ENCODE assay signal across 4 cellular contexts in the genomic region with DNA sequence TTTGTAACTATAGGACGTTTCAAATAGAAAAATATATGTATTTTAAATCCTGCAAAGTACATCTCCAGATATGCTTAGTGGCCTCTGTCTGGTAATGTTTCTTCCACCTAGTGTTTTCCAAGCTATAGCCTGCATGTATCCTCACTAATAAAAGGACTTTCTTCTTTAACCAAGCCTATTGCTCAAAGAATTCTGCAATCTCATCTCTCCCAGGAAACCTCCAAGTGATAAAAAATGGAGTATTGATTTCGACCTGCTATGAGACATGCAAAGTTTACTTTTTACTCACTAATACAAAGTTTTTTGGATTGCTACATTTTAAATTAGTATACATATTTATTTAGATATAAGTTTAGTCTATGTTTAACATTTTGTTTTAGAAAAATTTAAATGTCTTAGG.
A peak's percentile ranks its signal among the peaks of the same experiment; 100 is the strongest.
TF ChIP-seq lines count a peak whose summit lies in the region.

No MANE protein-coding gene starts in this region.

TF ChIP-seq in SK-N-SH, 30 proteins besides CTCF, POLR2A, EP300 and RAD21:
- no peak for TF ChIP-seq FOXM1 (IDR thresholded peaks at IDR 0.05; ENCODE audit: low read depth)
- TF ChIP-seq CHD2 (IDR thresholded peaks at IDR 0.05; ENCODE audit: low read length, partially characterized antibody), result no peak
- TF ChIP-seq RXRA (IDR thresholded peaks at IDR 0.05; ENCODE audit: borderline replicate concordance, low read depth), result no peak
- TF ChIP-seq RCOR1 (IDR thresholded peaks at IDR 0.05; ENCODE audit: low read length), result no peak
- TF ChIP-seq SIN3A (IDR thresholded peaks at IDR 0.05; ENCODE audit: borderline replicate concordance, low read depth, low read length), result no peak
- TF ChIP-seq POLR2AphosphoS5 (IDR thresholded peaks at IDR 0.05; ENCODE audit: low read depth, low read length), result no peak
- no peak for TF ChIP-seq FOXJ3 (CRISPR knock-in tag; IDR thresholded peaks at IDR 0.05)
- no peak for TF ChIP-seq MEF2A (IDR thresholded peaks at IDR 0.05; ENCODE audit: borderline replicate concordance, low read depth)
- TF ChIP-seq NRF1 (IDR thresholded peaks at IDR 0.05; ENCODE audit: low read depth, low read length), result no peak
- no peak for TF ChIP-seq RFX5 (IDR thresholded peaks at IDR 0.05; ENCODE audit: low read length)
- TF ChIP-seq TEAD4 (IDR thresholded peaks at IDR 0.05; ENCODE audit: borderline replicate concordance, insufficient read depth), result no peak
- TF ChIP-seq, protein P1, sequence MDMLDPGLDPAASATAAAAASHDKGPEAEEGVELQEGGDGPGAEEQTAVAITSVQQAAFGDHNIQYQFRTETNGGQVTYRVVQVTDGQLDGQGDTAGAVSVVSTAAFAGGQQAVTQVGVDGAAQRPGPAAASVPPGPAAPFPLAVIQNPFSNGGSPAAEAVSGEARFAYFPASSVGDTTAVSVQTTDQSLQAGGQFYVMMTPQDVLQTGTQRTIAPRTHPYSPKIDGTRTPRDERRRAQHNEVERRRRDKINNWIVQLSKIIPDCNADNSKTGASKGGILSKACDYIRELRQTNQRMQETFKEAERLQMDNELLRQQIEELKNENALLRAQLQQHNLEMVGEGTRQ (IDR thresholded peaks at IDR 0.05; ENCODE audit: borderline replicate concordance, low read depth, low read length), result no peak
- no peak for TF ChIP-seq GABPA (IDR thresholded peaks at IDR 0.05; ENCODE audit: low read depth)

TF ChIP-seq in SK-N-SH treated with all-trans-retinoic acid at 6 μM for 48 hours, 23 proteins besides CTCF, POLR2A, EP300 and RAD21:
- TF ChIP-seq ZFP30 (CRISPR knock-in tag; IDR thresholded peaks at IDR 0.05) (no peak), ZNF70 (CRISPR knock-in tag; IDR thresholded peaks at IDR 0.05) (no peak)
- TF ChIP-seq, protein P2, sequence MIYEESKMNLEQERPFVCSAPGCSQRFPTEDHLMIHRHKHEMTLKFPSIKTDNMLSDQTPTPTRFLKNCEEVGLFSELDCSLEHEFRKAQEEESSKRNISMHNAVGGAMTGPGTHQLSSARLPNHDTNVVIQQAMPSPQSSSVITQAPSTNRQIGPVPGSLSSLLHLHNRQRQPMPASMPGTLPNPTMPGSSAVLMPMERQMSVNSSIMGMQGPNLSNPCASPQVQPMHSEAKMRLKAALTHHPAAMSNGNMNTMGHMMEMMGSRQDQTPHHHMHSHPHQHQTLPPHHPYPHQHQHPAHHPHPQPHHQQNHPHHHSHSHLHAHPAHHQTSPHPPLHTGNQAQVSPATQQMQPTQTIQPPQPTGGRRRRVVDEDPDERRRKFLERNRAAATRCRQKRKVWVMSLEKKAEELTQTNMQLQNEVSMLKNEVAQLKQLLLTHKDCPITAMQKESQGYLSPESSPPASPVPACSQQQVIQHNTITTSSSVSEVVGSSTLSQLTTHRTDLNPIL (CRISPR knock-in tag; IDR thresholded peaks at IDR 0.05; ENCODE audit: low read depth), result no peak
TF ChIP-seq in SK-N-SH treated with all-trans-retinoic acid at 6 μM for 48 hours: peak in this region for 0.

TF ChIP-seq in GM23338, 12 proteins besides CTCF, POLR2A, EP300 and RAD21:
- TF ChIP-seq JUNB (IDR thresholded peaks at IDR 0.05; ENCODE audit: unreplicated experiment) (no peak), EZH2phosphoT487 (IDR thresholded peaks at IDR 0.05; ENCODE audit: unreplicated experiment) (no peak), ZNF331 (CRISPR knock-in tag; IDR thresholded peaks at IDR 0.05; ENCODE audit: low read depth) (no peak), NANOG (IDR thresholded peaks at IDR 0.05; ENCODE audit: borderline replicate concordance) (no peak), STAT1 (IDR thresholded peaks at IDR 0.05; ENCODE audit: unreplicated experiment) (no peak)
- TF ChIP-seq, protein P3, sequence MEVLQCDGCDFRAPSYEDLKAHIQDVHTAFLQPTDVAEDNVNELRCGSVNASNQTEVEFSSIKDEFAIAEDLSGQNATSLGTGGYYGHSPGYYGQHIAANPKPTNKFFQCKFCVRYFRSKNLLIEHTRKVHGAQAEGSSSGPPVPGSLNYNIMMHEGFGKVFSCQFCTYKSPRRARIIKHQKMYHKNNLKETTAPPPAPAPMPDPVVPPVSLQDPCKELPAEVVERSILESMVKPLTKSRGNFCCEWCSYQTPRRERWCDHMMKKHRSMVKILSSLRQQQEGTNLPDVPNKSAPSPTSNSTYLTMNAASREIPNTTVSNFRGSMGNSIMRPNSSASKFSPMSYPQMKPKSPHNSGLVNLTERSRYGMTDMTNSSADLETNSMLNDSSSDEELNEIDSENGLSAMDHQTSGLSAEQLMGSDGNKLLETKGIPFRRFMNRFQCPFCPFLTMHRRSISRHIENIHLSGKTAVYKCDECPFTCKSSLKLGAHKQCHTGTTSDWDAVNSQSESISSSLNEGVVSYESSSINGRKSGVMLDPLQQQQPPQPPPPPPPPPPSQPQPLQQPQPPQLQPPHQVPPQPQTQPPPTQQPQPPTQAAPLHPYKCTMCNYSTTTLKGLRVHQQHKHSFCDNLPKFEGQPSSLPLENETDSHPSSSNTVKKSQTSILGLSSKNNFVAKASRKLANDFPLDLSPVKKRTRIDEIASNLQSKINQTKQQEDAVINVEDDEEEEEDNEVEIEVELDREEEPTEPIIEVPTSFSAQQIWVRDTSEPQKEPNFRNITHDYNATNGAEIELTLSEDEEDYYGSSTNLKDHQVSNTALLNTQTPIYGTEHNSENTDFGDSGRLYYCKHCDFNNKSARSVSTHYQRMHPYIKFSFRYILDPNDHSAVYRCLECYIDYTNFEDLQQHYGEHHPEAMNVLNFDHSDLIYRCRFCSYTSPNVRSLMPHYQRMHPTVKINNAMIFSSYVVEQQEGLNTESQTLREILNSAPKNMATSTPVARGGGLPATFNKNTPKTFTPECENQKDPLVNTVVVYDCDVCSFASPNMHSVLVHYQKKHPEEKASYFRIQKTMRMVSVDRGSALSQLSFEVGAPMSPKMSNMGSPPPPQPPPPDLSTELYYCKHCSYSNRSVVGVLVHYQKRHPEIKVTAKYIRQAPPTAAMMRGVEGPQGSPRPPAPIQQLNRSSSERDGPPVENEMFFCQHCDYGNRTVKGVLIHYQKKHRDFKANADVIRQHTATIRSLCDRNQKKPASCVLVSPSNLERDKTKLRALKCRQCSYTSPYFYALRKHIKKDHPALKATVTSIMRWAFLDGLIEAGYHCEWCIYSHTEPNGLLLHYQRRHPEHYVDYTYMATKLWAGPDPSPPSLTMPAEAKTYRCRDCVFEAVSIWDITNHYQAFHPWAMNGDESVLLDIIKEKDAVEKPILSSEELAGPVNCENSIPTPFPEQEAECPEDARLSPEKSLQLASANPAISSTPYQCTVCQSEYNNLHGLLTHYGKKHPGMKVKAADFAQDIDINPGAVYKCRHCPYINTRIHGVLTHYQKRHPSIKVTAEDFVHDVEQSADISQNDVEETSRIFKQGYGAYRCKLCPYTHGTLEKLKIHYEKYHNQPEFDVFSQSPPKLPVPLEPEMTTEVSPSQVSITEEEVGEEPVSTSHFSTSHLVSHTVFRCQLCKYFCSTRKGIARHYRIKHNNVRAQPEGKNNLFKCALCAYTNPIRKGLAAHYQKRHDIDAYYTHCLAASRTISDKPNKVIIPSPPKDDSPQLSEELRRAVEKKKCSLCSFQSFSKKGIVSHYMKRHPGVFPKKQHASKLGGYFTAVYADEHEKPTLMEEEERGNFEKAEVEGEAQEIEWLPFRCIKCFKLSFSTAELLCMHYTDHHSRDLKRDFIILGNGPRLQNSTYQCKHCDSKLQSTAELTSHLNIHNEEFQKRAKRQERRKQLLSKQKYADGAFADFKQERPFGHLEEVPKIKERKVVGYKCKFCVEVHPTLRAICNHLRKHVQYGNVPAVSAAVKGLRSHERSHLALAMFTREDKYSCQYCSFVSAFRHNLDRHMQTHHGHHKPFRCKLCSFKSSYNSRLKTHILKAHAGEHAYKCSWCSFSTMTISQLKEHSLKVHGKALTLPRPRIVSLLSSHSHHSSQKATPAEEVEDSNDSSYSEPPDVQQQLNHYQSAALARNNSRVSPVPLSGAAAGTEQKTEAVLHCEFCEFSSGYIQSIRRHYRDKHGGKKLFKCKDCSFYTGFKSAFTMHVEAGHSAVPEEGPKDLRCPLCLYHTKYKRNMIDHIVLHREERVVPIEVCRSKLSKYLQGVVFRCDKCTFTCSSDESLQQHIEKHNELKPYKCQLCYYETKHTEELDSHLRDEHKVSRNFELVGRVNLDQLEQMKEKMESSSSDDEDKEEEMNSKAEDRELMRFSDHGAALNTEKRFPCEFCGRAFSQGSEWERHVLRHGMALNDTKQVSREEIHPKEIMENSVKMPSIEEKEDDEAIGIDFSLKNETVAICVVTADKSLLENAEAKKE (CRISPR knock-in tag; IDR thresholded peaks at IDR 0.05), result no peak

TF ChIP-seq in K562, 482 proteins besides CTCF, POLR2A, EP300 and RAD21 (continues in another document):
- TF ChIP-seq ZNF766 (CRISPR knock-in tag; conservative IDR thresholded peaks at IDR 0.05) (0 out of 2 replicates have a peak, but pooled peaks have one; percentile 66), NONO (IDR thresholded peaks at IDR 0.05; ENCODE audit: low read depth in 2 of 2, low read length in 1 of 2) (no peak), XRCC3 (IDR thresholded peaks at IDR 0.05) (no peak), ZSCAN32 (CRISPR knock-in tag; IDR thresholded peaks at IDR 0.05) (no peak), SMARCA4 (IDR thresholded peaks at IDR 0.05) (peak; percentile 23; the same call in 1 of the 2 replicates), FOXA1 (IDR thresholded peaks at IDR 0.05; ENCODE audit: borderline replicate concordance) (no peak), C11orf30 (IDR thresholded peaks at IDR 0.05; ENCODE audit: low read depth) (peak; percentile 59; the same call in 1 of the 2 replicates), ZNF316 (IDR thresholded peaks at IDR 0.05) (peak; percentile 64), ADNP (tag; IDR thresholded peaks at IDR 0.05) (0 out of 2 replicates have a peak, but pooled peaks have one; percentile 21), ZNF134 (CRISPR knock-in tag; conservative IDR thresholded peaks at IDR 0.05) (no peak), TAF1 (IDR thresholded peaks at IDR 0.05; ENCODE audit: control insufficient read depth, extremely low read depth, insufficient read depth, low read length, severe bottlenecking) (no peak), DNMT1 (IDR thresholded peaks at IDR 0.05) (no peak), TBP (optimal IDR thresholded peaks at IDR 0.05; ENCODE audit: low read depth, low read length) (no peak), DPF2 (IDR thresholded peaks at IDR 0.05) (0 out of 2 replicates have a peak, but pooled peaks have one; percentile 21), FOXA3 (CRISPR knock-in tag; conservative IDR thresholded peaks at IDR 0.05 in 1 of 2, IDR thresholded peaks at IDR 0.05 in 1 of 2) (no peak), ZFP36 (IDR thresholded peaks at IDR 0.05; ENCODE audit: low read depth, low read length, partially characterized antibody) (no peak), CCAR2 (IDR thresholded peaks at IDR 0.05; ENCODE audit: low read depth, low read length) (no peak), HDAC2 (IDR thresholded peaks at IDR 0.05) (no peak), ZNF24 (IDR thresholded peaks at IDR 0.05) (no peak), SAFB2 (IDR thresholded peaks at IDR 0.05; ENCODE audit: borderline replicate concordance, low read depth, low read length, severe bottlenecking) (no peak), BMI1 (IDR thresholded peaks at IDR 0.05; ENCODE audit: low read length) (no peak), MAFG (tag; conservative IDR thresholded peaks at IDR 0.05) (peak; percentile 36), HDAC6 (IDR thresholded peaks at IDR 0.05; ENCODE audit: low read depth, low read length) (no peak), TARDBP (IDR thresholded peaks at IDR 0.05) (no peak), ZNF707 (CRISPR knock-in tag; conservative IDR thresholded peaks at IDR 0.05) (no peak)
- TF ChIP-seq, protein P4, sequence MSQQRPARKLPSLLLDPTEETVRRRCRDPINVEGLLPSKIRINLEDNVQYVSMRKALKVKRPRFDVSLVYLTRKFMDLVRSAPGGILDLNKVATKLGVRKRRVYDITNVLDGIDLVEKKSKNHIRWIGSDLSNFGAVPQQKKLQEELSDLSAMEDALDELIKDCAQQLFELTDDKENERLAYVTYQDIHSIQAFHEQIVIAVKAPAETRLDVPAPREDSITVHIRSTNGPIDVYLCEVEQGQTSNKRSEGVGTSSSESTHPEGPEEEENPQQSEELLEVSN (IDR thresholded peaks at IDR 0.05; ENCODE audit: borderline replicate concordance in 1 of 2, extremely low read depth in 1 of 2, insufficient read depth in 1 of 2, insufficient read length in 1 of 2, low read depth in 1 of 2, low read length in 1 of 2, poor library complexity in 1 of 2, severe bottlenecking in 1 of 2), result no peak
- TF ChIP-seq, protein P5, sequence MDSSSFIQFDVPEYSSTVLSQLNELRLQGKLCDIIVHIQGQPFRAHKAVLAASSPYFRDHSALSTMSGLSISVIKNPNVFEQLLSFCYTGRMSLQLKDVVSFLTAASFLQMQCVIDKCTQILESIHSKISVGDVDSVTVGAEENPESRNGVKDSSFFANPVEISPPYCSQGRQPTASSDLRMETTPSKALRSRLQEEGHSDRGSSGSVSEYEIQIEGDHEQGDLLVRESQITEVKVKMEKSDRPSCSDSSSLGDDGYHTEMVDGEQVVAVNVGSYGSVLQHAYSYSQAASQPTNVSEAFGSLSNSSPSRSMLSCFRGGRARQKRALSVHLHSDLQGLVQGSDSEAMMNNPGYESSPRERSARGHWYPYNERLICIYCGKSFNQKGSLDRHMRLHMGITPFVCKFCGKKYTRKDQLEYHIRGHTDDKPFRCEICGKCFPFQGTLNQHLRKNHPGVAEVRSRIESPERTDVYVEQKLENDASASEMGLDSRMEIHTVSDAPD (CRISPR knock-in tag; IDR thresholded peaks at IDR 0.05), result no peak
- TF ChIP-seq, protein P6, sequence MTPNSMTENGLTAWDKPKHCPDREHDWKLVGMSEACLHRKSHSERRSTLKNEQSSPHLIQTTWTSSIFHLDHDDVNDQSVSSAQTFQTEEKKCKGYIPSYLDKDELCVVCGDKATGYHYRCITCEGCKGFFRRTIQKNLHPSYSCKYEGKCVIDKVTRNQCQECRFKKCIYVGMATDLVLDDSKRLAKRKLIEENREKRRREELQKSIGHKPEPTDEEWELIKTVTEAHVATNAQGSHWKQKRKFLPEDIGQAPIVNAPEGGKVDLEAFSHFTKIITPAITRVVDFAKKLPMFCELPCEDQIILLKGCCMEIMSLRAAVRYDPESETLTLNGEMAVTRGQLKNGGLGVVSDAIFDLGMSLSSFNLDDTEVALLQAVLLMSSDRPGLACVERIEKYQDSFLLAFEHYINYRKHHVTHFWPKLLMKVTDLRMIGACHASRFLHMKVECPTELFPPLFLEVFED (CRISPR knock-in tag; conservative IDR thresholded peaks at IDR 0.05), result no peak
- TF ChIP-seq, protein P7, sequence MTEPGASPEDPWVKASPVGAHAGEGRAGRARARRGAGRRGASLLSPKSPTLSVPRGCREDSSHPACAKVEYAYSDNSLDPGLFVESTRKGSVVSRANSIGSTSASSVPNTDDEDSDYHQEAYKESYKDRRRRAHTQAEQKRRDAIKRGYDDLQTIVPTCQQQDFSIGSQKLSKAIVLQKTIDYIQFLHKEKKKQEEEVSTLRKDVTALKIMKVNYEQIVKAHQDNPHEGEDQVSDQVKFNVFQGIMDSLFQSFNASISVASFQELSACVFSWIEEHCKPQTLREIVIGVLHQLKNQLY (CRISPR knock-in tag; conservative IDR thresholded peaks at IDR 0.05), result no peak
- TF ChIP-seq, protein P8, sequence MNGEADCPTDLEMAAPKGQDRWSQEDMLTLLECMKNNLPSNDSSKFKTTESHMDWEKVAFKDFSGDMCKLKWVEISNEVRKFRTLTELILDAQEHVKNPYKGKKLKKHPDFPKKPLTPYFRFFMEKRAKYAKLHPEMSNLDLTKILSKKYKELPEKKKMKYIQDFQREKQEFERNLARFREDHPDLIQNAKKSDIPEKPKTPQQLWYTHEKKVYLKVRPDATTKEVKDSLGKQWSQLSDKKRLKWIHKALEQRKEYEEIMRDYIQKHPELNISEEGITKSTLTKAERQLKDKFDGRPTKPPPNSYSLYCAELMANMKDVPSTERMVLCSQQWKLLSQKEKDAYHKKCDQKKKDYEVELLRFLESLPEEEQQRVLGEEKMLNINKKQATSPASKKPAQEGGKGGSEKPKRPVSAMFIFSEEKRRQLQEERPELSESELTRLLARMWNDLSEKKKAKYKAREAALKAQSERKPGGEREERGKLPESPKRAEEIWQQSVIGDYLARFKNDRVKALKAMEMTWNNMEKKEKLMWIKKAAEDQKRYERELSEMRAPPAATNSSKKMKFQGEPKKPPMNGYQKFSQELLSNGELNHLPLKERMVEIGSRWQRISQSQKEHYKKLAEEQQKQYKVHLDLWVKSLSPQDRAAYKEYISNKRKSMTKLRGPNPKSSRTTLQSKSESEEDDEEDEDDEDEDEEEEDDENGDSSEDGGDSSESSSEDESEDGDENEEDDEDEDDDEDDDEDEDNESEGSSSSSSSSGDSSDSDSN (IDR thresholded peaks at IDR 0.05; ENCODE audit: borderline replicate concordance in 1 of 2, low read depth in 2 of 2, low read length in 2 of 2), result no peak
